Comparison of ENCODE assay signal across 7 cellular contexts in the genomic region with DNA sequence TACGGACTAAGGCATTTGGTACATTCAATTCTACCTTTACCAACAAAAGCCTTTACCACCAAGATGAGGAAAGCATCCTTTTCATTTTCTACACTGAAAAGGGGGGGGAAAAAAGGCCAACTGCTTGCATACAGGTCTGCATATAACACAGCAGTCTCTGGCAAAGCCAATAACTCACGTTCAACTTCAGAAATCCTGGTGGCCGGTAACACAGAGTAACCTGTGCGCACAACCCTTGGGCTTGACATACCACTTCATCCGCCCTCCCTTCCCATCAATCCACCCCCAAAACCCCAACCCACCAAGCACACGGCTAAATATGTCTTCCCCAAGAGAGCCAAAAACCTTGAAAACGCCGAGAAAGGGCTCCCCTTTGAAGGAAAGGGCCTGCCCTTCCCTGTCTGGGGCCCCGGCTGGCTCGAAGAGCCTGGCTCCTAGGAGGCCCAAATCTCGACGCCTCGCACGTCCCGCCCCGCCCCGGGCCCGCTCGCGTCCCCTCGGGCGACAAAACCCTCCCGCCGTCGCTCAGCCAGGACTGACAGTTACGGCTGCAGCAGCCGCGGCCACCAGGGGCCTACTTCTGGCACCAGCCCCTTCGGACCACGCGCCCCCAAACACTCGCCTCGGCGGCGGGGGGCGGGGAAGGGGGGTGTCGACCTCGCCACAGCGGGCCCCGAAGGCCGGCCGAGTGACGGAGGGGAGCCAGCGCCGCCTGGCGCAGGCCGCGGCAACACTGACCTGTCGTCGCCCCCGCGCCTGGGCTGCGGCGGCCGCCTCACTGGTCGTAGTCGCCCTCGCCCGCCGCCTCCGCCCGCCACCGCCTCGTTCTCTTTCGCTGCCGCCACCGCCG. TPM values are rescaled to one million over a fixed set of nuclear protein-coding genes. Genes with fewer than 3 reads are reported as not detected.
A peak's percentile ranks its signal among the peaks of the same experiment; 100 is the strongest.
DNase-seq lines count a peak whose midpoint lies in the region; ATAC-seq and TF ChIP-seq lines count a peak whose summit lies in the region.

No MANE protein-coding gene starts in this region.

- TF ChIP-seq POLR2A in GM18505 (IDR thresholded peaks at IDR 0.05; ENCODE audit: borderline replicate concordance, extremely low read depth, insufficient read depth, insufficient read length) = no peak

- H3K36me3 ChIP-seq in lower lobe of right lung = no peaks in the 10 kb centered on the region

- intact Hi-C loops in lower lobe of right lung (cut with DNase I) = no loop called here

- TF ChIP-seq CTCF in lower lobe of right lung (IDR thresholded peaks at IDR 0.05) = peak; percentile 42

- DNase-seq in NCI-H1092 treated with DMSO at 0.1 percent for 48 hours (lab: John Stamatoyannopoulos, UW) = peak; percentile 47
- peak; percentile 24 to 36 for DNase-seq in activated CD4-positive, alpha-beta T cell treated with anti-CD3 and anti-CD28 coated beads, Interleukin-2, amount 50 U/mL, for 4 hours
- DNase-seq in dermis microvascular lymphatic vessel endothelial cell (ENCODE audit: low read depth in 2 of 2) = peak; percentile 36 to 74
- DNase-seq in lower lobe of right lung = peak; percentile 77
- DNase-seq in stimulated activated CD4-positive, alpha-beta T cell treated with anti-CD3 and anti-CD28 coated beads, TNF-alpha, amount 100 ng/mL, for 48 hours (ENCODE audit: low read depth in 3 of 3) = peak; percentile 18 to 46 (median 25)

- peak; percentile 45 for ATAC-seq in GM18505 (IDR thresholded peaks at IDR 0.05; ENCODE audit: unreplicated experiment)
- ATAC-seq in HG02610 (IDR thresholded peaks at IDR 0.05; ENCODE audit: unreplicated experiment) = peak; percentile 41
- peak; percentile 82 to 86 for ATAC-seq in lower lobe of right lung

- H3K4me3 ChIP-seq in lower lobe of right lung = peak overlapping the region; percentile 94

- no peaks in the 10 kb centered on the region for H3K9me3 ChIP-seq in lower lobe of right lung

- H3K4me1 ChIP-seq in lower lobe of right lung = peaks cover 27% of the 10 kb centered on the region

- H3K27me3 ChIP-seq in lower lobe of right lung (ENCODE audit: low read depth) = no peaks in the 10 kb centered on the region

- H3K27ac ChIP-seq in lower lobe of right lung = peak overlapping the region; percentile 98

RNA-seq across cellular contexts. Expression of a gene that starts 0.8 kb away (rescaled TPM):
- total RNA-seq in dermis microvascular lymphatic vessel endothelial cell (33.6 and 41.8 TPM in 2 replicates), lower lobe of right lung (86.1 TPM)

Comparison
In these comparisons a context has a peak if more than half of its experiments do, and no peak if none do; other contexts are left out.
1. Peak in every context shown above with its lines: DNase-seq, ATAC-seq, H3K4me3 ChIP-seq and H3K27ac ChIP-seq.
2. DNase-seq: peak in every context shown above with its lines; median percentile 77 in lower lobe of right lung; 55 in dermis microvascular lymphatic vessel endothelial cell; 47 in NCI-H1092 treated with DMSO at 0.1 percent for 48 hours; 30 in activated CD4-positive, alpha-beta T cell treated with anti-CD3 and anti-CD28 coated beads, Interleukin-2, amount 50 U/mL, for 4 hours; 25 in stimulated activated CD4-positive, alpha-beta T cell treated with anti-CD3 and anti-CD28 coated beads, TNF-alpha, amount 100 ng/mL, for 48 hours.